In genomic region chr17:75693500-75694481, GRCh38 we compare ENCODE assay signal across 2 cellular contexts.
TF ChIP-seq lines count a peak whose summit lies in the region.

No MANE protein-coding gene starts in this region.

TF ChIP-seq in SK-N-SH treated with all-trans-retinoic acid at 6 μM for 48 hours, 23 proteins besides CTCF, POLR2A, EP300 and RAD21 (continued from another document and continues in another):
- TF ChIP-seq ZNF8 (CRISPR knock-in tag; IDR thresholded peaks at IDR 0.05) (no peak; the same call in 1 of the 2 replicates), ZNF565 (CRISPR knock-in tag; conservative IDR thresholded peaks at IDR 0.05; ENCODE audit: low read depth) (no peak), TSHZ2 (CRISPR knock-in tag; IDR thresholded peaks at IDR 0.05) (no peak), POU6F1 (CRISPR knock-in tag; IDR thresholded peaks at IDR 0.05; ENCODE audit: borderline replicate concordance, low read depth) (0 out of 2 replicates have a peak, but pooled peaks have one; percentile 29), ZFP30 (CRISPR knock-in tag; IDR thresholded peaks at IDR 0.05) (peak; percentile 23; the same call in 1 of the 2 replicates), ISL1 (CRISPR knock-in tag; IDR thresholded peaks at IDR 0.05) (peak; percentile 80), BACH2 (CRISPR knock-in tag; IDR thresholded peaks at IDR 0.05; ENCODE audit: borderline replicate concordance) (no peak), ZFP3 (CRISPR knock-in tag; IDR thresholded peaks at IDR 0.05) (peak; percentile 76; the same call in 1 of the 2 replicates), CREB5 (CRISPR knock-in tag; IDR thresholded peaks at IDR 0.05; ENCODE audit: low read depth) (no peak), ZC3H10 (CRISPR knock-in tag; IDR thresholded peaks at IDR 0.05) (0 out of 2 replicates have a peak, but pooled peaks have one; percentile 9), PATZ1 (CRISPR knock-in tag; IDR thresholded peaks at IDR 0.05; ENCODE audit: borderline replicate concordance) (peak; percentile 98), TOX (CRISPR knock-in tag; IDR thresholded peaks at IDR 0.05; ENCODE audit: borderline replicate concordance) (0 out of 2 replicates have a peak, but pooled peaks have one; percentile 18), OSR1 (CRISPR knock-in tag; IDR thresholded peaks at IDR 0.05) (peak; percentile 95), SNAI2 (CRISPR knock-in tag; IDR thresholded peaks at IDR 0.05) (peak; percentile 91), TCF4 (CRISPR knock-in tag; IDR thresholded peaks at IDR 0.05; ENCODE audit: borderline replicate concordance) (no peak), GLIS3 (CRISPR knock-in tag; IDR thresholded peaks at IDR 0.05) (no peak), CSDC2 (CRISPR knock-in tag; IDR thresholded peaks at IDR 0.05) (peak; percentile 83; the same call in 1 of the 2 replicates), ESRRG (CRISPR knock-in tag; IDR thresholded peaks at IDR 0.05) (no peak), PPARA (CRISPR knock-in tag; IDR thresholded peaks at IDR 0.05; ENCODE audit: borderline replicate concordance) (no peak), ZNF70 (CRISPR knock-in tag; IDR thresholded peaks at IDR 0.05) (no peak)

TF ChIP-seq in HepG2, 621 proteins besides CTCF, POLR2A, EP300 and RAD21 (continued from another document):
- TF ChIP-seq MAF1 (CRISPR knock-in tag; IDR thresholded peaks at IDR 0.05; ENCODE audit: borderline replicate concordance) (no peak), REL (CRISPR knock-in tag; conservative IDR thresholded peaks at IDR 0.05) (no peak)
TF ChIP-seq in HepG2: peak in this region for 0.
